In genomic region chr2:55843096-55843991, GRCh38 we compare ENCODE assay signal across 9 cellular contexts.
DNase-seq lines count a peak whose midpoint lies in the region; ATAC-seq and TF ChIP-seq lines count a peak whose summit lies in the region.
"Had no signal": no experiment of that assay in that cellular context is flagged by ENCODE, and none has a peak within 500 bp of the region (broad histone marks: within the 10 kb centered on the region; RNA-seq: fewer than 3 reads in every experiment).

No MANE protein-coding gene starts in this region.

- no peaks in the 10 kb centered on the region for H3K36me3 ChIP-seq in uterus

- DNase-seq in SIG-M5 treated with dmso at 0.1 percent for 504 hours (lab: John Stamatoyannopoulos, UW; ENCODE audit: unreplicated experiment) (peak; percentile 28), SIG-M5 (lab: John Stamatoyannopoulos, UW) (no peak), RPMI7951 (ENCODE audit: low read depth) (peak; percentile 41), hepatic stellate cell (ENCODE audit: low spot score) (peak; percentile 42), uterus (peak in 1 of 2 donors; percentile 28)
- DNase-seq in effector CD4-positive, alpha-beta T cell, result no peak
- DNase-seq: activated CD8-positive, alpha-beta memory T cell treated with anti-CD3 and anti-CD28 coated beads, Interleukin-2, amount 50 U/mL, for 4 hours had no signal

- TF ChIP-seq POLR2A in uterus (IDR thresholded peaks at IDR 0.05), result no peak

- no peaks in the 10 kb centered on the region for H3K4me1 ChIP-seq in uterus

- ATAC-seq in HG02798 (IDR thresholded peaks at IDR 0.05; ENCODE audit: poor library complexity, unreplicated experiment) (no peak), GM18498 (IDR thresholded peaks at IDR 0.05; ENCODE audit: unreplicated experiment) (no peak)

- H3K27ac ChIP-seq in uterus, result peak overlapping the region; percentile 11 to 23

- no peaks in the 10 kb centered on the region for H3K9me3 ChIP-seq in uterus

- intact Hi-C loops in uterus (cut with DNase I; ENCODE audit: low total_unique reads), result no loop called here

- H3K27me3 ChIP-seq in uterus, result no peaks in the 10 kb centered on the region

- TF ChIP-seq CTCF in uterus (IDR thresholded peaks at IDR 0.05), result no peak

- no peak overlapping the region for H3K4me3 ChIP-seq in uterus

Comparison
In these comparisons a context has a peak if more than half of its experiments do, and no peak if none do; other contexts are left out.
1. DNase-seq: peak in SIG-M5 treated with dmso at 0.1 percent for 504 hours (single experiment), RPMI7951 (single experiment) and hepatic stellate cell (single experiment); none in SIG-M5 (single experiment) and effector CD4-positive, alpha-beta T cell (single experiment).